2 cellular contexts compared by ENCODE assay signal in genomic region chr12:53616950-53617349, GRCh38.
TF ChIP-seq lines count a peak whose summit lies in the region.

No MANE protein-coding gene starts in this region.

TF ChIP-seq in HepG2, 621 proteins besides CTCF, POLR2A, EP300 and RAD21:
- TF ChIP-seq ZSCAN22 (CRISPR knock-in tag; IDR thresholded peaks at IDR 0.05): no peak
- no peak for TF ChIP-seq PHF20 (CRISPR knock-in tag; IDR thresholded peaks at IDR 0.05)
- peak; percentile 87 for TF ChIP-seq ZBTB33 (CRISPR knock-in tag; IDR thresholded peaks at IDR 0.05)
- no peak for TF ChIP-seq CEBPB (IDR thresholded peaks at IDR 0.05; ENCODE audit: borderline replicate concordance, low read depth, low read length)
- no peak for TF ChIP-seq ATAD3A (CRISPR knock-in tag; IDR thresholded peaks at IDR 0.05)
- no peak for TF ChIP-seq ZFAT (CRISPR knock-in tag; conservative IDR thresholded peaks at IDR 0.05)

TF ChIP-seq in SK-N-SH, 30 proteins besides CTCF, POLR2A, EP300 and RAD21:
- TF ChIP-seq CHD2 (IDR thresholded peaks at IDR 0.05; ENCODE audit: low read length, partially characterized antibody): no peak
- TF ChIP-seq MXI1 (IDR thresholded peaks at IDR 0.05; ENCODE audit: low read depth, low read length): no peak
- no peak for TF ChIP-seq SIN3A (IDR thresholded peaks at IDR 0.05; ENCODE audit: borderline replicate concordance, low read depth, low read length)
- TF ChIP-seq TCF12 (IDR thresholded peaks at IDR 0.05): no peak
- no peak for TF ChIP-seq SMC3 (IDR thresholded peaks at IDR 0.05; ENCODE audit: low read depth, low read length)
TF ChIP-seq in SK-N-SH: peak in this region for 0.
